ENCODE assay signal across 1 cellular context in genomic region chr4:1614502-1614853, GRCh38.
TF ChIP-seq lines count a peak whose summit lies in the region.

No MANE protein-coding gene starts in this region.

TF ChIP-seq in HCT116, 20 proteins besides CTCF, POLR2A, EP300 and RAD21 (continued from another document):
- TF ChIP-seq MAX (IDR thresholded peaks at IDR 0.05) = no peak
- no peak for TF ChIP-seq TCF7L2 (IDR thresholded peaks at IDR 0.05; ENCODE audit: borderline replicate concordance, extremely low read depth, insufficient read depth, insufficient read length)
- TF ChIP-seq SIN3A (IDR thresholded peaks at IDR 0.05; ENCODE audit: low read depth) = no peak
- no peak for TF ChIP-seq EZH2phosphoT487 (IDR thresholded peaks at IDR 0.05; ENCODE audit: borderline replicate concordance)
